ENCODE assay signal across 12 cellular contexts in the genomic region with DNA sequence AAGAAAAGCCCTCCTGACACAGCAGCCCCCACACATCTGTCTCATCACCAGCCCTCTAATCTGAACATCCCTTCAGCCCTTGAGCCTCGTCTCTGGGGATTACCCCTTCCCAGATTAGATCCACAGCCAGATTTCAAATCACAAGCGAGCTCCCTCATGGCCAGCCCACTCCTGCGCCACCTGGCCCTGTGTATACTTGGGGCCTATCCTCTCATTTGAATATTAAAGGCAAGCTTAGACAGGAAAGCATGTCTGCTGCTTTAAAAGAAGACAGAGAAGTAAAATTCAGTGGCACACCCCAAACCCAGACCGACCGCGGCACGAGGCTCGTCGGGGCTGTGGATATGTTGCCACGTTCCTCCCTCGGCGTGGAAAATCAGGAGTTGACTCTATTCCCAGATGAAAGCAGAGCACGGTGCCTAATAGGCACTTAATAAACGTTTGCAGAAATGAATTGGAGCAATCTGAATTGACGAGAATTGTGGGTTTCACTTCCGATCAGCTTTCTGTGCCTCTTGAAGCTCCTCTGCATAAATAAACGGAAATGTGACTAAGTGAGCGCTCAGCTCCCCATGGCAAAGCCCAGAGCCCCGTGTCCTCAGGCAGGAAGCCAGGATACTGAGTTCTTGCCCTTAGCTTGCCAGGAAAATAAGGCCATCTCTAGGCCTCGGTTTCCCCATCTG.
A peak's percentile ranks its signal among the peaks of the same experiment; 100 is the strongest.
DNase-seq lines count a peak whose midpoint lies in the region; TF ChIP-seq lines count a peak whose summit lies in the region.
"Had no signal": no experiment of that assay in that cellular context is flagged by ENCODE, and none has a peak within 500 bp of the region (broad histone marks: within the 10 kb centered on the region; RNA-seq: fewer than 3 reads in every experiment).

No MANE protein-coding gene starts in this region.

- H3K9me3 ChIP-seq in CD4-positive, alpha-beta memory T cell (ENCODE audit: control insufficient read depth in 1 of 2, low read length in 2 of 2): no peaks in the 10 kb centered on the region
- H3K9me3 ChIP-seq in OCI-LY1 (ENCODE audit: low read length): no peaks in the 10 kb centered on the region
- H3K9me3 ChIP-seq: stomach had no signal

- peaks cover 33 to 51% of the 10 kb centered on the region in 2 donors for H3K36me3 Mint-ChIP-seq in CD4-positive, alpha-beta memory T cell
- peaks cover 33% of the 10 kb centered on the region for H3K36me3 Mint-ChIP-seq in HFFc6 (ENCODE audit: low read depth)

- no peaks in the 10 kb centered on the region for H4K20me1 ChIP-seq in OCI-LY1 (ENCODE audit: insufficient read depth, low read length)

- peak overlapping the region in 5 of 7 donors; percentile 9 to 88 (median 59) for H3K27ac Mint-ChIP-seq in CD4-positive, alpha-beta memory T cell
- peak overlapping the region; percentile 71; the same call in 1 of the 2 replicates for H3K27ac Mint-ChIP-seq in HFFc6

- H3K9ac ChIP-seq in OCI-LY1 (ENCODE audit: low read length): peak overlapping the region; percentile 2; the same call in 1 of the 2 replicates
- H3K9ac ChIP-seq: BLaER1 had no signal

- H3K27me3 Mint-ChIP-seq in CD4-positive, alpha-beta memory T cell: no peaks in the 10 kb centered on the region
- H3K27me3 Mint-ChIP-seq in HFFc6 (ENCODE audit: insufficient read depth): peaks cover 1% of the 10 kb centered on the region; the same call in 1 of the 2 replicates

- no peaks in the 10 kb centered on the region for H3K27me3 ChIP-seq in CD4-positive, alpha-beta memory T cell (ENCODE audit: insufficient read depth, low read length)
- H3K27me3 ChIP-seq in OCI-LY1 (ENCODE audit: insufficient read depth, low read length): no peaks in the 10 kb centered on the region
- H3K27me3 ChIP-seq: BLaER1, stomach had no signal

- TF ChIP-seq CTCF in HFFc6 (IDR thresholded peaks at IDR 0.05) (no peak), OCI-LY1 (IDR thresholded peaks at IDR 0.05; ENCODE audit: low read length) (no peak)

- H3K79me2 ChIP-seq in OCI-LY1 (ENCODE audit: insufficient read depth, low read length): no peaks in the 10 kb centered on the region

- no peaks in the 10 kb centered on the region for H3K4me1 ChIP-seq in CD4-positive, alpha-beta memory T cell (ENCODE audit: insufficient read depth, low read length)
- peaks cover 31% of the 10 kb centered on the region for H3K4me1 ChIP-seq in OCI-LY1 (ENCODE audit: insufficient read depth, low read length, severe bottlenecking)
- H3K4me1 ChIP-seq: stomach had no signal

- CTCF ChIA-PET in CD4-positive, alpha-beta memory T cell (lab: Charles Lee; ENCODE audit: partially characterized antibody): interaction anchor here (1.1 to 1.6 kb wide), 2 partner anchors 35 to 39 kb away, joined by 3 to 5 read pairs; no protein-coding TSS in a partner anchor

- peaks cover 2 to 14% (median 5%) of the 10 kb centered on the region in 4 donors for H3K4me1 Mint-ChIP-seq in CD4-positive, alpha-beta memory T cell
- H3K4me1 Mint-ChIP-seq in HFFc6 (ENCODE audit: low read depth): peaks cover 38% of the 10 kb centered on the region

- no peak overlapping the region for H3K4me3 ChIP-seq in CD4-positive, alpha-beta memory T cell (ENCODE audit: low read length in 2 of 2)
- no peak overlapping the region for H3K4me3 ChIP-seq in OCI-LY1 (ENCODE audit: low read depth, low read length, poor library complexity, severe bottlenecking)
- H3K4me3 ChIP-seq: BLaER1, stomach had no signal

- no peaks in the 10 kb centered on the region for H3K9me2 ChIP-seq in OCI-LY1 (ENCODE audit: low read depth, low read length)

- peaks cover 0 to 5% (median 0%) of the 10 kb centered on the region in 8 donors for H3K9me3 Mint-ChIP-seq in CD4-positive, alpha-beta memory T cell
- H3K9me3 Mint-ChIP-seq in HFFc6: peaks cover 12% of the 10 kb centered on the region

- peak overlapping the region; percentile 31; the same call in 1 of the 2 replicates for H3K4me2 ChIP-seq in OCI-LY1 (ENCODE audit: low read length)
- H3K4me2 ChIP-seq: BLaER1 had no signal

- no peak overlapping the region for H2AFZ ChIP-seq in OCI-LY1 (ENCODE audit: low read length)

- H3K27ac ChIP-seq in CD4-positive, alpha-beta memory T cell (ENCODE audit: low read depth, low read length): no peak overlapping the region
- peak overlapping the region; percentile 75 for H3K27ac ChIP-seq in OCI-LY1 (ENCODE audit: low read depth, low read length, poor library complexity, severe bottlenecking)

- POLR2A ChIA-PET in CD4-positive, alpha-beta memory T cell (lab: Charles Lee; ENCODE audit: partially characterized antibody): interaction anchor here (1.1 kb wide), 1 partner anchor 36 kb away, joined by 4 read pairs; no protein-coding TSS in a partner anchor

- no peaks in the 10 kb centered on the region for H3F3A ChIP-seq in OCI-LY1 (ENCODE audit: insufficient read depth, low read length)

- H3K36me3 ChIP-seq in CD4-positive, alpha-beta memory T cell (ENCODE audit: insufficient read depth, low read length): no peaks in the 10 kb centered on the region
- peaks cover 81% of the 10 kb centered on the region for H3K36me3 ChIP-seq in OCI-LY1 (ENCODE audit: insufficient read depth, low read length)

- intact Hi-C loops in CD4-positive, alpha-beta memory T cell (cut with micrococcal nuclease): no loop called here

- no peak for DNase-seq in CD4-positive, alpha-beta memory T cell
- DNase-seq in HFFc6: no peak
- peak; percentile 40 for DNase-seq in germinal center (ENCODE audit: low spot score)
- no peak for DNase-seq in NCI-H1436 treated with DMSO at 0.1 percent for 48 hours (lab: John Stamatoyannopoulos, UW)
- no peak for DNase-seq in NCI-H748 (lab: John Stamatoyannopoulos, UW; ENCODE audit: unreplicated experiment)
- DNase-seq in activated effector memory CD4-positive, alpha-beta T cell treated with Interleukin-2 at 50 U/mL for 16 hours: no peak
- DNase-seq in NCI-H1436 (lab: John Stamatoyannopoulos, UW): no peak
- DNase-seq: activated CD4-positive, alpha-beta T cell treated with anti-CD3 and anti-CD28 coated beads, Interleukin-2, amount 50 U/mL, for 4 hours; midbrain; stomach had no signal

- peak overlapping the region in 3 of 8 donors; percentile 1 to 25 (median 10) for H3K4me3 Mint-ChIP-seq in CD4-positive, alpha-beta memory T cell
- peak overlapping the region; percentile 47; the same call in 1 of the 2 replicates for H3K4me3 Mint-ChIP-seq in HFFc6
